26 cellular contexts compared by ENCODE assay signal in genomic region chr10:124517931-124518330, GRCh38.
"Had no signal": no experiment of that assay in that cellular context is flagged by ENCODE, and none has a peak within 500 bp of the region (broad histone marks: within the 10 kb centered on the region; RNA-seq: fewer than 3 reads in every experiment).

No MANE protein-coding gene starts in this region.

- H3K27ac Mint-ChIP-seq: mesothelial cell of epicardium; naive B cell; natural killer cell treated with Interleukin-12 subunit alpha and Interleukin-12 subunit beta and Interleukin-15 and Interleukin-18, amount 100 ng/mL, for 72 hours; stimulated activated naive B cell treated with anti-CD40 and anti-IgM and Interleukin-4, amounts not matched to agents 10 μg/mL and 1 μg/mL and 100 μg/mL, for 72 hours; stimulated activated naive CD8-positive, alpha-beta T cell treated with anti-CD3 and anti-CD28 coated beads, Interleukin-15, Interleukin-2, amounts not matched to agents 100 ng/mL and 50 ng/mL, for 24 hours had no signal

- FAIRE-seq: colon, keratinocyte had no signal

- H3K4me3 Mint-ChIP-seq: immature natural killer cell; mesothelial cell of epicardium; naive B cell; natural killer cell treated with Interleukin-12 subunit alpha and Interleukin-12 subunit beta and Interleukin-15 and Interleukin-18, amount 100 ng/mL, for 72 hours; neural crest cell; stimulated activated naive B cell treated with anti-CD40 and anti-IgM and Interleukin-4, amounts not matched to agents 10 μg/mL and 1 μg/mL and 100 μg/mL, for 72 hours; stimulated activated naive CD8-positive, alpha-beta T cell treated with anti-CD3 and anti-CD28 coated beads, Interleukin-15, Interleukin-2, amounts not matched to agents 100 ng/mL and 50 ng/mL, for 24 hours had no signal

- DNase-seq: cerebellar nuclear complex; effector CD4-positive, alpha-beta T cell; foreskin melanocyte; glutamatergic neuron; immature natural killer cell; mesenchymal stem cell; naive B cell; stimulated activated CD4-positive, alpha-beta T cell treated with anti-CD3 and anti-CD28 coated beads, Interleukin-15, amount 100 ng/mL, for 24 hours; stimulated activated CD4-positive, alpha-beta T cell treated with anti-CD3 and anti-CD28 coated beads, Interleukin-2, amount 100 ng/mL, for 48 hours; stimulated activated naive B cell treated with anti-CD40 and anti-IgM and Interleukin-4, amounts not matched to agents 10 μg/mL and 1 μg/mL and 100 μg/mL, for 72 hours; upper lobe of right lung had no signal

- H3K27ac ChIP-seq: dorsolateral prefrontal cortex, epithelial cell of prostate, esophagus muscularis mucosa, psoas muscle, skin epidermis, thoracic aorta, tibial nerve, upper lobe of right lung, uterus had no signal

- H3K36me3 ChIP-seq: esophagus muscularis mucosa, thoracic aorta, upper lobe of right lung, uterus had no signal

- H3K4me3 ChIP-seq: dorsolateral prefrontal cortex, esophagus muscularis mucosa, mucosa of descending colon, psoas muscle, skin epidermis, thoracic aorta, tibial nerve, upper lobe of right lung, uterus had no signal

- H3K4me1 Mint-ChIP-seq: immature natural killer cell, mesothelial cell of epicardium had no signal

- H3K9me3 Mint-ChIP-seq: immature natural killer cell; naive B cell; natural killer cell treated with Interleukin-12 subunit alpha and Interleukin-12 subunit beta and Interleukin-15 and Interleukin-18, amount 100 ng/mL, for 72 hours; neural crest cell; stimulated activated naive B cell treated with anti-CD40 and anti-IgM and Interleukin-4, amounts not matched to agents 10 μg/mL and 1 μg/mL and 100 μg/mL, for 72 hours; stimulated activated naive CD8-positive, alpha-beta T cell treated with anti-CD3 and anti-CD28 coated beads, Interleukin-15, Interleukin-2, amounts not matched to agents 100 ng/mL and 50 ng/mL, for 24 hours had no signal

- H3K27me3 Mint-ChIP-seq: naive B cell; natural killer cell treated with Interleukin-12 subunit alpha and Interleukin-12 subunit beta and Interleukin-15 and Interleukin-18, amount 100 ng/mL, for 72 hours; stimulated activated naive B cell treated with anti-CD40 and anti-IgM and Interleukin-4, amounts not matched to agents 10 μg/mL and 1 μg/mL and 100 μg/mL, for 72 hours; stimulated activated naive CD8-positive, alpha-beta T cell treated with anti-CD3 and anti-CD28 coated beads, Interleukin-15, Interleukin-2, amounts not matched to agents 100 ng/mL and 50 ng/mL, for 24 hours had no signal

- H3K9me3 ChIP-seq: esophagus muscularis mucosa, mucosa of descending colon, psoas muscle, thoracic aorta, tibial nerve, upper lobe of right lung, uterus had no signal

- H3K36me3 Mint-ChIP-seq: natural killer cell treated with Interleukin-12 subunit alpha and Interleukin-12 subunit beta and Interleukin-15 and Interleukin-18, amount 100 ng/mL, for 72 hours had no signal

- H3K27me3 ChIP-seq: dorsolateral prefrontal cortex, esophagus muscularis mucosa, tibial nerve, upper lobe of right lung, uterus had no signal
